Comparison of ENCODE assay signal across 8 cellular contexts in the genomic region with DNA sequence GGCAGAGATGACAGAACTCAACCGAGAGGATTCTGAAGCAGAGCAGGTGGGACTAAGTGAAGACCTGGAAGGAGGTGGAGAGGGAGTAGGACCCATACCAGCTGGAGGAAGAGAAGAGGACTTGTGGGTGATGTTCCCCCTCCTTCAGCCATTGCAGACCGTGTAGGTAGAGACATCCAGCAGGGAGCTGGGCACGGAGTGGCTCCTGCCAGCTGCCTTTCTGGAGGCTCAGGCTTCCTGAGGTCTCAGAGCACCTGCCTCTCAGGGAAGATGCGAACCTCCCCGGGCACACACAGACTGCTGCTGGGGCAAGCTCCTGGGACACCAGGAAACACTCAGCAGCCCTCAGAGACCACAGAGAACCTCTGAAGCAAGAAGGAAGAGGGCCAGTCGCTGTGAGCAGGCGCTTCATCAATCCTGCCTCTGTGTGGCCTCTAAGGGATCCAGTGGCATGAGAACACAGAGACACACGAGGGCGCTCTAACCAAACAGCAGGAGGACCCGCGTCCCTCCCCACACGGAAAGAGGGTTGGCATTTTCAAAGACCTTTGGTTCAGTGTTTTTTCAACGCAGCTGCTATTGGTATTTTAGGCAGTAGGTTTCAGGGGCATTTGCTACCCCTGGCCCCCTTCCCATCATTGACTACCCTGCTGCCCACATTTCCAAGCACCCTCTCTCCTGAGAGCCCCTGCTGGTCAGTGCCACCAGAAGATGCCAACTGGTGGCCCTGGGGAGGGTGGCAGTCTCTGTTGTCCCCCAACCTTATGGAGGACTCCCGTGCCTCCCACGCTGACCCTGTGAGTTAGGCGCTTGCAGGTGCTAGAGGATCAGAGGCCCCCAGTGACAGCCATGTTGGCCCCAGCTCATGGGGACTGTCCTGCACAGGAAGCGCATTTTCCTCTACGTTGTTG.
DNase-seq lines count a peak whose midpoint lies in the region; ATAC-seq and TF ChIP-seq lines count a peak whose summit lies in the region.

No MANE protein-coding gene starts in this region.

- peak; percentile 78 for TF ChIP-seq CTCF in CD4-positive, alpha-beta T cell (IDR thresholded peaks at IDR 0.05)
- TF ChIP-seq CTCF in SU-DHL-6 (IDR thresholded peaks at IDR 0.05; ENCODE audit: insufficient read depth, low read length, poor library complexity, severe bottlenecking) (peak; percentile 91), heart left ventricle (IDR thresholded peaks at IDR 0.05) (peak; percentile 83 to 93 (median 88))

- ATAC-seq in CD4-positive, alpha-beta T cell (ENCODE audit: poor library complexity), result peak; percentile 96
- ATAC-seq in GM21717 (IDR thresholded peaks at IDR 0.05; ENCODE audit: unreplicated experiment) (peak; percentile 76), heart left ventricle (peak; percentile 62 to 95 (median 92)), GM21390 (IDR thresholded peaks at IDR 0.05; ENCODE audit: unreplicated experiment) (no peak)

- no peak overlapping the region for H2AFZ ChIP-seq in SU-DHL-6 (ENCODE audit: low read depth, low read length, severe bottlenecking)

- POLR2A ChIA-PET in CD4-positive, alpha-beta T cell (lab: Charles Lee), result interaction anchor here (1.2 to 1.9 kb wide), 2 partner anchors 318 to 600 kb away, joined by 4 to 6 read pairs; no protein-coding TSS in a partner anchor

- peaks cover 2% of the 10 kb centered on the region for H3K36me3 Mint-ChIP-seq in CD4-positive, alpha-beta T cell (ENCODE audit: low read depth)

- no peaks in the 10 kb centered on the region for H4K20me1 ChIP-seq in SU-DHL-6 (ENCODE audit: low read depth, low read length)

- H3K9me2 ChIP-seq in SU-DHL-6 (replicated peaks; ENCODE audit: insufficient read depth, low read length), result no peaks in the 10 kb centered on the region

- CTCF ChIA-PET in CD4-positive, alpha-beta T cell (lab: Charles Lee), result interaction anchor here (0.6 to 2.4 kb wide), 3 partner anchors 14 to 599 kb away, joined by 3 to 22 read pairs (median 5); no protein-coding TSS in a partner anchor

- no peak overlapping the region for H3K27ac Mint-ChIP-seq in CD4-positive, alpha-beta T cell

- no peak for TF ChIP-seq POLR2A in heart left ventricle (IDR thresholded peaks at IDR 0.05)

- no peak overlapping the region for H3K27ac ChIP-seq in CD4-positive, alpha-beta T cell (ENCODE audit: low read depth, low read length)
- H3K27ac ChIP-seq in SU-DHL-6 (ENCODE audit: low read depth, low read length) (peak overlapping the region; percentile 35), heart left ventricle (no peak overlapping the region)

- H3K79me2 ChIP-seq in SU-DHL-6 (ENCODE audit: insufficient read depth, low read length), result no peaks in the 10 kb centered on the region

- H3K36me3 ChIP-seq in SU-DHL-6 (ENCODE audit: low read length) (no peaks in the 10 kb centered on the region), heart left ventricle (peaks cover 0 to 24% (median 0%) of the 10 kb centered on the region in 9 donors)

- peaks cover 0 to 10% (median 3%) of the 10 kb centered on the region in 12 donors for H3K4me1 ChIP-seq in heart left ventricle

- no peaks in the 10 kb centered on the region for H3K9me3 ChIP-seq in CD4-positive, alpha-beta T cell (ENCODE audit: control insufficient read depth, low read length)
- H3K9me3 ChIP-seq in SU-DHL-6 (ENCODE audit: insufficient read depth, low read length) (no peaks in the 10 kb centered on the region), heart left ventricle (no peaks in the 10 kb centered on the region)

- peaks cover 5% of the 10 kb centered on the region; the same call in 1 of the 2 replicates for H3F3A ChIP-seq in SU-DHL-6 (ENCODE audit: insufficient read depth)

- DNase-seq in CD4-positive, alpha-beta T cell, result peak; percentile 65 to 79 (median 74)
- peak; percentile 93 for DNase-seq in NCI-H128 (lab: John Stamatoyannopoulos, UW; ENCODE audit: unreplicated experiment)
- peak; percentile 51 for DNase-seq in activated naive CD8-positive, alpha-beta T cell treated with anti-CD3 and anti-CD28 coated beads, Interleukin-2, amount 50 U/mL, for 16 hours (ENCODE audit: low read depth, low spot score)
- DNase-seq in heart left ventricle, result peak; percentile 77 to 87 (median 82)
- peak; percentile 81 for DNase-seq in putamen (ENCODE audit: low spot score)

- WGBS in heart left ventricle, 4 donors, result 32 to 57% (median 35%) methylated on average over 10 to 18 of the region's 18 CpGs

- H3K4me1 Mint-ChIP-seq in CD4-positive, alpha-beta T cell (ENCODE audit: low read depth), result peaks cover 12% of the 10 kb centered on the region

- no peaks in the 10 kb centered on the region for H3K27me3 ChIP-seq in CD4-positive, alpha-beta T cell (ENCODE audit: control insufficient read depth, insufficient read depth, low read length)
- H3K27me3 ChIP-seq in SU-DHL-6 (ENCODE audit: low read length) (no peaks in the 10 kb centered on the region), heart left ventricle (no peaks in the 10 kb centered on the region)

- H3K4me3 ChIP-seq in SU-DHL-6 (ENCODE audit: insufficient read depth, low read length, poor library complexity, severe bottlenecking), result no peak overlapping the region
- no peak overlapping the region for H3K4me3 ChIP-seq in heart left ventricle

- H3K27me3 Mint-ChIP-seq in CD4-positive, alpha-beta T cell, result no peaks in the 10 kb centered on the region

- H3K4me2 ChIP-seq in SU-DHL-6 (ENCODE audit: low read depth, low read length, poor library complexity, severe bottlenecking), result peak overlapping the region; percentile 34

- no peak overlapping the region for H3K4me3 Mint-ChIP-seq in CD4-positive, alpha-beta T cell

- H3K9ac ChIP-seq in SU-DHL-6 (ENCODE audit: low read length), result peak overlapping the region; percentile 43

- intact Hi-C loops in CD4-positive, alpha-beta T cell (cut with DNase I, micrococcal nuclease), result loop anchor here (1.0 to 10.0 kb wide), 8 partner anchors 231 to 599 kb away; no protein-coding TSS in a partner anchor
- intact Hi-C loops in heart left ventricle (cut with DNase I), result loop anchor here (2.0 to 10.0 kb wide), 13 partner anchors 57 to 601 kb away; a partner anchor contains a TSS

- no peaks in the 10 kb centered on the region for H3K9me3 Mint-ChIP-seq in CD4-positive, alpha-beta T cell
